27 cellular contexts compared by ENCODE assay signal in genomic region chr9:91210318-91210717, GRCh38.
DNase-seq lines count a peak whose midpoint lies in the region; ATAC-seq, FAIRE-seq and TF ChIP-seq lines count a peak whose summit lies in the region.
"Had no signal": no experiment of that assay in that cellular context is flagged by ENCODE, and none has a peak within 500 bp of the region (broad histone marks: within the 10 kb centered on the region; RNA-seq: fewer than 3 reads in every experiment).

No MANE protein-coding gene starts in this region.

- no peaks in the 10 kb centered on the region for H3K9me3 ChIP-seq in liver (ENCODE audit: control insufficient read depth in 4 of 4, low read length in 3 of 4)
- no peaks in the 10 kb centered on the region for H3K9me3 ChIP-seq in HepG2 (ENCODE audit: low read length)
- no peaks in the 10 kb centered on the region for H3K9me3 ChIP-seq in stomach
- H3K9me3 ChIP-seq: ascending aorta, colonic mucosa, gastrocnemius medialis, sigmoid colon, SJCRH30, upper lobe of left lung had no signal

- H3K27me3 ChIP-seq in liver (ENCODE audit: control insufficient read depth in 4 of 4, insufficient read depth in 4 of 4, low read length in 3 of 4): no peaks in the 10 kb centered on the region
- H3K27me3 ChIP-seq in HepG2 (ENCODE audit: control insufficient read depth in 1 of 2, insufficient read depth in 2 of 2, low read length in 2 of 2): no peaks in the 10 kb centered on the region
- H3K27me3 ChIP-seq in stomach: no peaks in the 10 kb centered on the region
- H3K27me3 ChIP-seq: ascending aorta, BLaER1, colonic mucosa, gastrocnemius medialis, sigmoid colon, SJCRH30, upper lobe of left lung had no signal

- TF ChIP-seq EP300 in HepG2 (IDR thresholded peaks at IDR 0.05; ENCODE audit: low read depth in 2 of 2, low read length in 2 of 2) (no peak), HepG2 (CRISPR knock-in tag; IDR thresholded peaks at IDR 0.05; ENCODE audit: borderline replicate concordance) (no peak), stomach (IDR thresholded peaks at IDR 0.05) (no peak)

- H3K9me3 Mint-ChIP-seq in dendritic cell treated with granulocyte-macrophage colony-stimulating factor and Interleukin-4, amounts not matched to agents 40 ng/mL and 50 ng/mL, for 4 days: no peaks in the 10 kb centered on the region
- H3K9me3 Mint-ChIP-seq: memory B cell had no signal

- peak overlapping the region; percentile 80 to 99 for H3K9ac ChIP-seq in liver (ENCODE audit: low read depth in 1 of 2, low read length in 2 of 2)
- no peak overlapping the region for H3K9ac ChIP-seq in HepG2 (ENCODE audit: insufficient read depth, low read depth, low read length)
- H3K9ac ChIP-seq: BLaER1 had no signal

- no peak for TF ChIP-seq CTCF in liver (IDR thresholded peaks at IDR 0.05; ENCODE audit: low read depth, low read length, missing input control)
- no peak for TF ChIP-seq CTCF in HepG2 (CRISPR knock-in tag; IDR thresholded peaks at IDR 0.05)
- TF ChIP-seq CTCF in stomach (IDR thresholded peaks at IDR 0.05): no peak
- no peak for TF ChIP-seq CTCF in GM13977 (IDR thresholded peaks at IDR 0.05; ENCODE audit: extremely low read depth, insufficient read depth, missing control alignments)

- in situ Hi-C loops in HepG2 (cut with HindIII; ENCODE audit: extremely low pct_ligation_motif_present, low pct_unique_long_range_greater_than_20kb): no loop called here
- in situ Hi-C loops in GM13977 (cut with MboI; ENCODE audit: low pct_unique_long_range_greater_than_20kb, low sequenced_read_pairs, unreplicated experiment): no loop called here

- H3K4me1 ChIP-seq in liver (ENCODE audit: control insufficient read depth in 4 of 4, insufficient read depth in 4 of 4, low read length in 3 of 4): peaks cover 14 to 46% (median 21%) of the 10 kb centered on the region in 4 donors
- H3K4me1 ChIP-seq in HepG2 (ENCODE audit: insufficient read depth, low read length): peaks cover 80% of the 10 kb centered on the region
- peaks cover 22 to 46% (median 35%) of the 10 kb centered on the region in 4 donors for H3K4me1 ChIP-seq in stomach
- H3K4me1 ChIP-seq: colonic mucosa, SJCRH30 had no signal

- no peak for TF ChIP-seq POLR2A in HepG2 (IDR thresholded peaks at IDR 0.05; ENCODE audit: insufficient read depth in 1 of 2, low read depth in 2 of 2, low read length in 2 of 2)
- no peak for TF ChIP-seq POLR2A in stomach (IDR thresholded peaks at IDR 0.05)

- peaks cover 9% of the 10 kb centered on the region for H3K36me3 Mint-ChIP-seq in dendritic cell treated with granulocyte-macrophage colony-stimulating factor and Interleukin-4, amounts not matched to agents 40 ng/mL and 50 ng/mL, for 4 days (ENCODE audit: low read depth)
- H3K36me3 Mint-ChIP-seq: memory B cell had no signal

- no peak for ATAC-seq in HepG2
- ATAC-seq in left lobe of liver: peak; percentile 73
- no peak for ATAC-seq in GM19467 (IDR thresholded peaks at IDR 0.05; ENCODE audit: unreplicated experiment)
- ATAC-seq: gastrocnemius medialis, GM12878, left colon had no signal

- H3K4me3 ChIP-seq in liver (ENCODE audit: low read depth in 1 of 3, low read length in 3 of 3) (peak overlapping the region; percentile 45 to 62 (median 47)), HepG2 (replicated peaks in 1 of 3; ENCODE audit: insufficient read depth in 1 of 3, low read depth in 2 of 3, low read length in 3 of 3) (no peak overlapping the region), stomach (no peak overlapping the region)
- H3K4me3 ChIP-seq: ascending aorta, BLaER1, colonic mucosa, gastrocnemius medialis, GM12878, sigmoid colon, SJCRH30, upper lobe of left lung had no signal

- CTCF ChIA-PET in HepG2 (lab: Yijun Ruan, JAX; ENCODE audit: low intra/inter-chr PET ratio, low total read pairs): no interaction called here

- BruUV-seq in HepG2 (replicated peaks; lab: Mats Ljungman, UMichigan): no TSS peak

- no peaks in the 10 kb centered on the region for H4K20me1 ChIP-seq in HepG2 (ENCODE audit: insufficient read depth, low read length)
- H4K20me1 ChIP-seq: BLaER1 had no signal

- POLR2A ChIA-PET in HepG2 (lab: Yijun Ruan, JAX): interaction anchor here (1.3 to 2.4 kb wide), 3 partner anchors 13 to 173 kb away, joined by 3 to 17 read pairs (median 7); no protein-coding TSS in a partner anchor

- no peak overlapping the region for H3K4me2 ChIP-seq in HepG2 (ENCODE audit: low read depth, low read length)
- H3K4me2 ChIP-seq: BLaER1 had no signal

- DNase-seq in HepG2 (ENCODE audit: low spot score) (no peak), left lobe of liver (ENCODE audit: low spot score) (peak; percentile 76), stomach (no peak), GM13977 (ENCODE audit: low spot score) (no peak)
- DNase-seq: activated CD4-positive, alpha-beta T cell treated with anti-CD3 and anti-CD28 coated beads for 1 hour; activated naive CD4-positive, alpha-beta T cell treated with anti-CD3 and anti-CD28 coated beads, Interleukin-2, amount 10 ng/mL, durations not matched to agents 7 days and 5 days; colonic mucosa; gastrocnemius medialis; left colon; NCI-H1048; NCI-H1694 treated with DMSO at 0.1 percent for 48 hours; NCI-H446 treated with DMSO at 0.1 percent for 48 hours; NCI-H82; sigmoid colon; SJCRH30; stimulated activated CD4-positive, alpha-beta T cell treated with anti-CD3 and anti-CD28 coated beads, Interleukin-4, amount 100 ng/mL, for 1 hour; substantia nigra; SW 1271; upper lobe of left lung had no signal

- TF ChIP-seq RAD21 in liver (IDR thresholded peaks at IDR 0.05): peak; percentile 38 to 51
- TF ChIP-seq RAD21 in HepG2 (CRISPR knock-in tag; IDR thresholded peaks at IDR 0.05): no peak

- FAIRE-seq in HepG2 (lab: Jason Lieb, UNC): no peak
- FAIRE-seq: GM12878 had no signal

- no peak overlapping the region for H2AFZ ChIP-seq in HepG2 (ENCODE audit: low read length)

- H3K36me3 ChIP-seq in liver (ENCODE audit: control insufficient read depth in 4 of 4, insufficient read depth in 3 of 4, low read depth in 1 of 4, low read length in 3 of 4) (no peaks in the 10 kb centered on the region), HepG2 (replicated peaks in 1 of 2; ENCODE audit: control insufficient read depth in 1 of 2, insufficient read depth in 2 of 2, low read length in 2 of 2) (peaks cover 0 to 1% of the 10 kb centered on the region in 2 experiments; a peak in 1 of 5 replicates), stomach (no peaks in the 10 kb centered on the region)
- H3K36me3 ChIP-seq: ascending aorta, colonic mucosa, gastrocnemius medialis, SJCRH30, upper lobe of left lung had no signal

- intact Hi-C loops in HepG2 (cut with micrococcal nuclease; ENCODE audit: unreplicated experiment): no loop called here
- intact Hi-C loops in dendritic cell treated with granulocyte-macrophage colony-stimulating factor and Interleukin-4, amounts not matched to agents 40 ng/mL and 50 ng/mL, for 4 days (cut with micrococcal nuclease): no loop called here
- intact Hi-C loops in stomach (cut with DNase I; ENCODE audit: low total_unique reads): no loop called here

- H3K79me2 ChIP-seq in HepG2 (ENCODE audit: insufficient read depth, low read length): no peaks in the 10 kb centered on the region

- WGBS in liver: 32% methylated on average over 6 of the region's 6 CpGs
- 96% methylated on average over 6 of the region's 6 CpGs for WGBS in HepG2 (ENCODE audit: low lambda C conversion rate)
- WGBS in stomach, 5 donors: 64 to 83% (median 79%) methylated on average over 6 of the region's 6 CpGs

- peaks cover 32% of the 10 kb centered on the region for H3K4me1 Mint-ChIP-seq in dendritic cell treated with granulocyte-macrophage colony-stimulating factor and Interleukin-4, amounts not matched to agents 40 ng/mL and 50 ng/mL, for 4 days (ENCODE audit: low read depth)

- H3K27ac Mint-ChIP-seq in dendritic cell treated with granulocyte-macrophage colony-stimulating factor and Interleukin-4, amounts not matched to agents 40 ng/mL and 50 ng/mL, for 4 days: peak overlapping the region; percentile 8
- H3K27ac Mint-ChIP-seq: progenitor cell of endocrine pancreas had no signal

- no peaks in the 10 kb centered on the region for H3K27me3 Mint-ChIP-seq in dendritic cell treated with granulocyte-macrophage colony-stimulating factor and Interleukin-4, amounts not matched to agents 40 ng/mL and 50 ng/mL, for 4 days
- H3K27me3 Mint-ChIP-seq: activated naive CD4-positive, alpha-beta T cell treated with anti-CD3 and anti-CD28 coated beads, Interleukin-2, amount 10 ng/mL, durations not matched to agents 7 days and 5 days; memory B cell; progenitor cell of endocrine pancreas had no signal

- no peak overlapping the region for H3K4me3 Mint-ChIP-seq in dendritic cell treated with granulocyte-macrophage colony-stimulating factor and Interleukin-4, amounts not matched to agents 40 ng/mL and 50 ng/mL, for 4 days
- H3K4me3 Mint-ChIP-seq: activated naive CD4-positive, alpha-beta T cell treated with anti-CD3 and anti-CD28 coated beads, Interleukin-2, amount 10 ng/mL, durations not matched to agents 7 days and 5 days; memory B cell had no signal

- H3K27ac ChIP-seq in liver (ENCODE audit: low read depth in 1 of 2, low read length in 2 of 2) (peak overlapping the region; percentile 88 to 93), HepG2 (ENCODE audit: extremely low read length, insufficient read depth, low read length) (no peak overlapping the region), stomach (peak overlapping the region; percentile 65 to 89 (median 80))
- H3K27ac ChIP-seq: ascending aorta, BLaER1, colonic mucosa, gastrocnemius medialis, sigmoid colon, SJCRH30, upper lobe of left lung had no signal

TF ChIP-seq in liver, 16 proteins besides CTCF, POLR2A, EP300 and RAD21 (continues in another document):
- TF ChIP-seq RXRA (IDR thresholded peaks at IDR 0.05) (peak; percentile 57 to 84), EGR1 (IDR thresholded peaks at IDR 0.05; ENCODE audit: low read depth in 2 of 2) (peak in 1 of 2 donors; percentile 48), TAF1 (conservative IDR thresholded peaks at IDR 0.05) (peak; percentile 78), HNF4A (conservative IDR thresholded peaks at IDR 0.05) (peak; percentile 47 to 73), JUND (IDR thresholded peaks at IDR 0.05) (peak in 1 of 2 donors; percentile 72), FOXA2 (IDR thresholded peaks at IDR 0.05) (peak; percentile 47), FOXA1 (IDR thresholded peaks at IDR 0.05) (peak; percentile 42), YY1 (IDR thresholded peaks at IDR 0.05) (peak; percentile 70)

TF ChIP-seq in HepG2, 621 proteins besides CTCF, POLR2A, EP300 and RAD21 (continues in another document):
- TF ChIP-seq MAFK (conservative IDR thresholded peaks at IDR 0.05 in 1 of 2, IDR thresholded peaks at IDR 0.05 in 1 of 2; ENCODE audit: low read length in 2 of 2): peak in 1 of 2 experiments; percentile 20; a peak in 1 of 4 replicates

Comparison
In these comparisons a context has a peak if more than half of its experiments do, and no peak if none do; other contexts are left out.
1. H3K4me3 ChIP-seq: peak in liver (3 of 3); none in HepG2 (0 of 3) and stomach (0 of 4).